ENCODE assay signal across 9 cellular contexts in genomic region chr1:75908717-75909152, GRCh38. TPM values are rescaled to one million over a fixed set of nuclear protein-coding genes. Genes with fewer than 3 reads are reported as not detected.
DNase-seq lines count a peak whose midpoint lies in the region; FAIRE-seq and TF ChIP-seq lines count a peak whose summit lies in the region.
"Had no signal": no experiment of that assay in that cellular context is flagged by ENCODE, and none has a peak within 500 bp of the region (broad histone marks: within the 10 kb centered on the region; RNA-seq: fewer than 3 reads in every experiment).

No MANE protein-coding gene starts in this region.

- CTCF ChIA-PET in HEK293 (lab: Yijun Ruan, JAX), result interaction anchor here (0.6 to 2.2 kb wide), 17 partner anchors 9 to 1233 kb away, joined by 3 to 15 read pairs (median 5); partner anchors contain the start of gene ASB17

- H3K4me1 ChIP-seq in HEK293 (ENCODE audit: control insufficient read depth, insufficient read depth, low read length), result no peaks in the 10 kb centered on the region
- H3K4me1 ChIP-seq in astrocyte (ENCODE audit: insufficient read depth, low read length), result no peaks in the 10 kb centered on the region

- intact Hi-C loops in activated T-helper 1 cell treated with anti-CD3 and anti-CD28 coated beads, Interleukin-12 subunit alpha, Interleukin-12 subunit beta, Interleukin-2, Interleukin-4 antibody, amounts not matched to agents 30 ng/mL and 10 ng/mL and 1 ng/mL, durations not matched to agents 14 hours and 24 hours and 36 hours (cut with micrococcal nuclease), result no loop called here

- POLR2A ChIA-PET in HEK293 (lab: Yijun Ruan, JAX), result no interaction called here

- H3K4me2 ChIP-seq in astrocyte (ENCODE audit: low read length), result no peak overlapping the region

- H3K4me3 ChIP-seq in HEK293 (ENCODE audit: low read depth, low read length) (no peak overlapping the region), astrocyte (ENCODE audit: insufficient read depth, low read depth, low read length) (no peak overlapping the region)
- H3K4me3 ChIP-seq: skin epidermis had no signal

- H3K79me2 ChIP-seq in astrocyte (ENCODE audit: insufficient read depth, low read length), result no peaks in the 10 kb centered on the region

- H4K20me1 ChIP-seq in astrocyte (ENCODE audit: insufficient read depth, low read length), result no peaks in the 10 kb centered on the region

- no peaks in the 10 kb centered on the region for H3K9me3 ChIP-seq in HEK293 (ENCODE audit: control insufficient read depth, insufficient read depth, low read depth, low read length)
- H3K9me3 ChIP-seq in astrocyte (ENCODE audit: insufficient read depth, low read depth, low read length), result no peaks in the 10 kb centered on the region

- H3K27me3 Mint-ChIP-seq in astrocyte (ENCODE audit: low read depth, unreplicated experiment), result no peaks in the 10 kb centered on the region
- H3K27me3 Mint-ChIP-seq in activated T-helper 1 cell treated with anti-CD3 and anti-CD28 coated beads, Interleukin-12 subunit alpha, Interleukin-12 subunit beta, Interleukin-2, Interleukin-4 antibody, amounts not matched to agents 30 ng/mL and 10 ng/mL and 1 ng/mL, durations not matched to agents 14 hours and 24 hours and 36 hours (ENCODE audit: insufficient read depth), result peaks cover 6% of the 10 kb centered on the region

- no peak overlapping the region for H3K9ac ChIP-seq in astrocyte (ENCODE audit: low read length)

- TF ChIP-seq CTCF in HEK293 (tag by site-specific recombination; IDR thresholded peaks at IDR 0.05) (peak; percentile 33; the same call in 1 of the 2 replicates), astrocyte (IDR thresholded peaks at IDR 0.05; ENCODE audit: insufficient read depth, low read depth, low read length) (peak; percentile 69)

- DNase-seq in GM04504 (ENCODE audit: low read depth) (peak; percentile 24), NCI-H1930 (lab: John Stamatoyannopoulos, UW) (peak; percentile 1 to 11), astrocyte (ENCODE audit: low read depth) (peak; percentile 16), myocyte (ENCODE audit: low read depth) (peak; percentile 29), cortex of kidney (lab: John Stamatoyannopoulos, UW) (no peak)
- DNase-seq in activated T-helper 1 cell treated with anti-CD3 and anti-CD28 coated beads, Interleukin-12 subunit alpha, Interleukin-12 subunit beta, Interleukin-2, Interleukin-4 antibody, amounts not matched to agents 30 ng/mL and 10 ng/mL and 1 ng/mL, durations not matched to agents 14 hours and 24 hours and 36 hours (ENCODE audit: low spot score), result no peak
- no peak for DNase-seq in central memory CD4-positive, alpha-beta T cell

- H2AFZ ChIP-seq in astrocyte (ENCODE audit: low read depth, low read length), result no peak overlapping the region

- peaks cover 5% of the 10 kb centered on the region for H3K9me3 Mint-ChIP-seq in astrocyte (ENCODE audit: unreplicated experiment)
- H3K9me3 Mint-ChIP-seq in activated T-helper 1 cell treated with anti-CD3 and anti-CD28 coated beads, Interleukin-12 subunit alpha, Interleukin-12 subunit beta, Interleukin-2, Interleukin-4 antibody, amounts not matched to agents 30 ng/mL and 10 ng/mL and 1 ng/mL, durations not matched to agents 14 hours and 24 hours and 36 hours, result peaks cover 6% of the 10 kb centered on the region

- no peaks in the 10 kb centered on the region for H3K36me3 Mint-ChIP-seq in astrocyte (ENCODE audit: low read depth, unreplicated experiment)
- no peaks in the 10 kb centered on the region for H3K36me3 Mint-ChIP-seq in activated T-helper 1 cell treated with anti-CD3 and anti-CD28 coated beads, Interleukin-12 subunit alpha, Interleukin-12 subunit beta, Interleukin-2, Interleukin-4 antibody, amounts not matched to agents 30 ng/mL and 10 ng/mL and 1 ng/mL, durations not matched to agents 14 hours and 24 hours and 36 hours (ENCODE audit: low read depth)

- H3K27ac Mint-ChIP-seq in astrocyte (ENCODE audit: unreplicated experiment), result no peak overlapping the region
- no peak overlapping the region for H3K27ac Mint-ChIP-seq in activated T-helper 1 cell treated with anti-CD3 and anti-CD28 coated beads, Interleukin-12 subunit alpha, Interleukin-12 subunit beta, Interleukin-2, Interleukin-4 antibody, amounts not matched to agents 30 ng/mL and 10 ng/mL and 1 ng/mL, durations not matched to agents 14 hours and 24 hours and 36 hours

- H3K27me3 ChIP-seq in astrocyte (ENCODE audit: insufficient read depth, low read length), result no peaks in the 10 kb centered on the region

- H3K36me3 ChIP-seq in HEK293 (ENCODE audit: control insufficient read depth in 2 of 2, insufficient read depth in 1 of 2, low read length in 2 of 2) (no peaks in the 10 kb centered on the region), astrocyte (ENCODE audit: insufficient read depth, low read length) (no peaks in the 10 kb centered on the region)

- FAIRE-seq in astrocyte (lab: Jason Lieb, UNC), result no peak

- H3K27ac ChIP-seq in HEK293 (ENCODE audit: extremely low read depth, low read depth, low read length) (no peak overlapping the region), astrocyte (ENCODE audit: low read depth, low read length) (no peak overlapping the region)
- H3K27ac ChIP-seq: skin epidermis had no signal

- no peaks in the 10 kb centered on the region for H3K4me1 Mint-ChIP-seq in astrocyte (ENCODE audit: low read depth, unreplicated experiment)
- no peaks in the 10 kb centered on the region for H3K4me1 Mint-ChIP-seq in activated T-helper 1 cell treated with anti-CD3 and anti-CD28 coated beads, Interleukin-12 subunit alpha, Interleukin-12 subunit beta, Interleukin-2, Interleukin-4 antibody, amounts not matched to agents 30 ng/mL and 10 ng/mL and 1 ng/mL, durations not matched to agents 14 hours and 24 hours and 36 hours (ENCODE audit: low read depth)

- H3K4me3 Mint-ChIP-seq in astrocyte (ENCODE audit: unreplicated experiment), result no peak overlapping the region
- no peak overlapping the region for H3K4me3 Mint-ChIP-seq in activated T-helper 1 cell treated with anti-CD3 and anti-CD28 coated beads, Interleukin-12 subunit alpha, Interleukin-12 subunit beta, Interleukin-2, Interleukin-4 antibody, amounts not matched to agents 30 ng/mL and 10 ng/mL and 1 ng/mL, durations not matched to agents 14 hours and 24 hours and 36 hours

TF ChIP-seq in HEK293, 187 proteins besides CTCF, POLR2A, EP300 and RAD21 (continues in another document):
- TF ChIP-seq TRIM28 (IDR thresholded peaks at IDR 0.05; ENCODE audit: borderline replicate concordance, low read length), result peak; percentile 82
- no peak for TF ChIP-seq BCL11A (tag by site-specific recombination; IDR thresholded peaks at IDR 0.05; ENCODE audit: low read depth)
- TF ChIP-seq ZNF704 (tag by site-specific recombination; IDR thresholded peaks at IDR 0.05), result no peak
- no peak for TF ChIP-seq ZNF747 (tag by site-specific recombination; IDR thresholded peaks at IDR 0.05)
- no peak for TF ChIP-seq IKZF3 (tag by site-specific recombination; IDR thresholded peaks at IDR 0.05)
- TF ChIP-seq ZNF654 (tag by site-specific recombination; IDR thresholded peaks at IDR 0.05; ENCODE audit: low read depth), result peak; percentile 88
- no peak for TF ChIP-seq ZNF239 (tag by site-specific recombination; IDR thresholded peaks at IDR 0.05)
- no peak for TF ChIP-seq OSR2 (tag by site-specific recombination; IDR thresholded peaks at IDR 0.05)
- TF ChIP-seq EGR2 (tag by site-specific recombination; IDR thresholded peaks at IDR 0.05; ENCODE audit: low read depth), result no peak
- no peak for TF ChIP-seq GLIS2 (tag by site-specific recombination; IDR thresholded peaks at IDR 0.05)
- no peak for TF ChIP-seq ZBTB8A (tag by site-specific recombination; IDR thresholded peaks at IDR 0.05)
- no peak for TF ChIP-seq ZNF280C (tag by site-specific recombination; IDR thresholded peaks at IDR 0.05)
- no peak for TF ChIP-seq BCL11B (tag by site-specific recombination; IDR thresholded peaks at IDR 0.05; ENCODE audit: low read depth)

RNA-seq across cellular contexts. Expression of gene ASB17, which starts 23.5 kb away (rescaled TPM):
- total RNA-seq in astrocyte (not detected in 2 replicates), myocyte (not detected in 2 replicates)
- polyA plus RNA-seq in myocyte (2012), result not detected
- not detected in 2 replicates for total RNA-seq in activated T-helper 1 cell treated with anti-CD3 and anti-CD28 coated beads, Interleukin-12 subunit alpha, Interleukin-12 subunit beta, Interleukin-2, Interleukin-4 antibody, amounts not matched to agents 30 ng/mL and 10 ng/mL and 1 ng/mL, durations not matched to agents 14 hours and 24 hours and 36 hours

Comparison
In these comparisons a context has a peak if more than half of its experiments do, and no peak if none do; other contexts are left out.
1. DNase-seq: peak in GM04504 (single experiment), NCI-H1930 (2 of 2), astrocyte (single experiment) and myocyte (single experiment); none in activated T-helper 1 cell treated with anti-CD3 and anti-CD28 coated beads, Interleukin-12 subunit alpha, Interleukin-12 subunit beta, Interleukin-2, Interleukin-4 antibody, amounts not matched to agents 30 ng/mL and 10 ng/mL and 1 ng/mL, durations not matched to agents 14 hours and 24 hours and 36 hours (single experiment), cortex of kidney (single experiment) and central memory CD4-positive, alpha-beta T cell (single experiment).